2 cellular contexts compared by ENCODE assay signal in the genomic region with DNA sequence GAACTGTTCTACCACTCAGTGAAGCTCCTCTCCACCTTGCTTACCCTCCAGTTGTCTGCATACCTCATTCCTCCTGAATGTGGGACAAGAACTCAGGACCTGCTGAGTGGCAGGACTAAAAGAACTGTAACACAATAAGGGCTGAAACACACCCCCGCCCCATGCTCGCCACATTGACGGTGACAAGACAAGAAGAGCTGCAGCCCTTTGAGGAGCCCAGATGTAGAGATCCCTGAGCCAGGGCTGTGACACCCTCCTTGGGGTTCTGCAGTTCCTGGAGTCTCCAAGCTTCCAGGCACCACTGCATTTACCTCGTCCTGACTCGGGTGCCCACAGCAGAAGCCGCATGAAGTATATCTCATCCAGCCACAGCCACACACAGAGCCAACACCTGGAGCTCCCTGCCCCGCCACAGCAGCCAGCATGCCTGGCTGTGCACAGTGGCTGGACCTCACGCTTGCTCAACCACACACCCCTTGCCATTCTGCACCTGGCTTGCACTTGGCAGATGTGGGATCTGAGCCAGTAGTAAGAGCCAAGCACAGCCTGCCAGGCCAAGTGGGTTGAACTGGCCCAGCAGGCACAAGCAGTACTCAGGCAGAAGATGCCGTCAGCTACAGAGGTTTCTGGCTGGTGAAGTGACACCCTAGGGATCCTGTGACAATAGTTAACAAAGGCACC.
A peak's percentile ranks its signal among the peaks of the same experiment; 100 is the strongest.
TF ChIP-seq lines count a peak whose summit lies in the region.

No MANE protein-coding gene starts in this region.

TF ChIP-seq in liver, 16 proteins besides CTCF, POLR2A, EP300 and RAD21 (continued from another document):
- TF ChIP-seq, protein P1, sequence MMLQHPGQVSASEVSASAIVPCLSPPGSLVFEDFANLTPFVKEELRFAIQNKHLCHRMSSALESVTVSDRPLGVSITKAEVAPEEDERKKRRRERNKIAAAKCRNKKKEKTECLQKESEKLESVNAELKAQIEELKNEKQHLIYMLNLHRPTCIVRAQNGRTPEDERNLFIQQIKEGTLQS (IDR thresholded peaks at IDR 0.05), result no peak
- peak; percentile 11 to 55 for TF ChIP-seq HNF4A (conservative IDR thresholded peaks at IDR 0.05)
- TF ChIP-seq EGR1 (IDR thresholded peaks at IDR 0.05; ENCODE audit: low read depth in 2 of 2), result no peak

TF ChIP-seq in HepG2, 621 proteins besides CTCF, POLR2A, EP300 and RAD21 (continued from another document):
- TF ChIP-seq, protein P2, sequence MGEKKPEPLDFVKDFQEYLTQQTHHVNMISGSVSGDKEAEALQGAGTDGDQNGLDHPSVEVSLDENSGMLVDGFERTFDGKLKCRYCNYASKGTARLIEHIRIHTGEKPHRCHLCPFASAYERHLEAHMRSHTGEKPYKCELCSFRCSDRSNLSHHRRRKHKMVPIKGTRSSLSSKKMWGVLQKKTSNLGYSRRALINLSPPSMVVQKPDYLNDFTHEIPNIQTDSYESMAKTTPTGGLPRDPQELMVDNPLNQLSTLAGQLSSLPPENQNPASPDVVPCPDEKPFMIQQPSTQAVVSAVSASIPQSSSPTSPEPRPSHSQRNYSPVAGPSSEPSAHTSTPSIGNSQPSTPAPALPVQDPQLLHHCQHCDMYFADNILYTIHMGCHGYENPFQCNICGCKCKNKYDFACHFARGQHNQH (CRISPR knock-in tag; IDR thresholded peaks at IDR 0.05), result no peak
- no peak for TF ChIP-seq CHCHD3 (CRISPR knock-in tag; IDR thresholded peaks at IDR 0.05)
- TF ChIP-seq SAP130 (CRISPR knock-in tag; IDR thresholded peaks at IDR 0.05; ENCODE audit: low read depth), result no peak
TF ChIP-seq in HepG2: peak in this region for 0.
